In the genomic region with DNA sequence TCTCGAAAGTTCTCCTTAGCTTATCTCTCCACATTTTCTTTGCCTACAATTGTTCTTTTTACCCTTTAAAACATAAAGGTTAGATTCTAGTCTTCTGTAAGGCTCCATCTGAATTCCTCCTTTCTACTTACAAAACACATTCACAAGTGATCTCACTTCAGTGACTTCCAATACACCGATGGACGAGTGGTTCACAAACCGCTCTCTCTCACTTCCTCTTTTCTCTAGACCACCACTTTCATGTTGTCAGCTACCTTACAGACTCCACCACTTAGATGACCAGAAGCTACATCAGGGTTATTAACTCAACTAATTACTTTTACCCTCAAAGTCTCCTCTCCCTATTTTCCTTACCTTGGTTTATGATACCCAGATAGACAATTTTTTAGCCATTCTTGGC, we compare ENCODE assay signal across 13 cellular contexts. TPM values are rescaled to one million over a fixed set of nuclear protein-coding genes. Genes with fewer than 3 reads are reported as not detected.
DNase-seq lines count a peak whose midpoint lies in the region; ATAC-seq and TF ChIP-seq lines count a peak whose summit lies in the region.
"Had no signal": no experiment of that assay in that cellular context is flagged by ENCODE, and none has a peak within 500 bp of the region (broad histone marks: within the 10 kb centered on the region; RNA-seq: fewer than 3 reads in every experiment).

No MANE protein-coding gene starts in this region.

- H2AFZ ChIP-seq in Karpas-422 (ENCODE audit: low read length), result no peak overlapping the region

- DNase-seq in GM10248 (ENCODE audit: extremely low spot score), result peak; percentile 62
- peak; percentile 87 for DNase-seq in Karpas-422
- no peak for DNase-seq in DMS53 treated with DMSO at 0.1 percent for 48 hours (lab: John Stamatoyannopoulos, UW; ENCODE audit: unreplicated experiment)
- DNase-seq in HPDE6-E6E7 (ENCODE audit: extremely low spot score), result no peak
- DNase-seq in NCI-H2107 treated with DMSO at 0.1 percent for 48 hours (lab: John Stamatoyannopoulos, UW; ENCODE audit: unreplicated experiment), result no peak
- no peak for DNase-seq in T-helper 9 cell
- DNase-seq: ACHN; activated effector memory CD4-positive, alpha-beta T cell treated with Interleukin-2 at 50 U/mL for 16 hours; dorsolateral prefrontal cortex; KG1; upper lobe of left lung had no signal

- peaks cover 13% of the 10 kb centered on the region; the same call in 1 of the 2 replicates for H4K20me1 ChIP-seq in Karpas-422 (ENCODE audit: insufficient read depth, low read depth, low read length)

- ATAC-seq in GM19395 (IDR thresholded peaks at IDR 0.05; ENCODE audit: unreplicated experiment), result peak; percentile 100
- peak; percentile 99 for ATAC-seq in HG02884 (IDR thresholded peaks at IDR 0.05; ENCODE audit: unreplicated experiment)

- peaks cover 91% of the 10 kb centered on the region for H3K4me1 ChIP-seq in Karpas-422 (ENCODE audit: low read length)

- TF ChIP-seq CTCF in GM10248 (IDR thresholded peaks at IDR 0.05; ENCODE audit: control extremely low read depth, extremely low read depth, low read depth, missing control alignments), result no peak

- CTCF ChIA-PET in GM10248 (lab: Yijun Ruan, JAX), result interaction anchor here (0.9 to 1.9 kb wide), 3 partner anchors 8 to 15 kb away, joined by 3 to 4 read pairs (median 3); a partner anchor contains a TSS

- no peaks in the 10 kb centered on the region for H3K9me3 ChIP-seq in Karpas-422 (ENCODE audit: low read length)
- H3K9me3 ChIP-seq: upper lobe of left lung had no signal

- POLR2A ChIA-PET in GM10248 (lab: Yijun Ruan, JAX), result no interaction called here

- peaks cover 7% of the 10 kb centered on the region; the same call in 1 of the 2 replicates for H3K36me3 ChIP-seq in Karpas-422 (ENCODE audit: insufficient read depth, low read length)
- H3K36me3 ChIP-seq: upper lobe of left lung had no signal

- H3K9ac ChIP-seq in Karpas-422 (ENCODE audit: low read length), result peak overlapping the region; percentile 37

- peak overlapping the region; percentile 88 for H3K27ac ChIP-seq in Karpas-422 (ENCODE audit: low read length)
- H3K27ac ChIP-seq: dorsolateral prefrontal cortex, upper lobe of left lung had no signal

- 0 out of 2 replicates have a peak overlapping the region, but pooled peaks have one; percentile 2 for H3K4me3 ChIP-seq in Karpas-422 (ENCODE audit: low read length)
- H3K4me3 ChIP-seq: dorsolateral prefrontal cortex, upper lobe of left lung had no signal

- H3K79me2 ChIP-seq in Karpas-422 (ENCODE audit: low read length), result peaks cover 100% of the 10 kb centered on the region

- no peaks in the 10 kb centered on the region for H3K27me3 ChIP-seq in Karpas-422 (ENCODE audit: low read length)
- H3K27me3 ChIP-seq: upper lobe of left lung had no signal

- no peaks in the 10 kb centered on the region for H3K9me2 ChIP-seq in Karpas-422 (replicated peaks; ENCODE audit: insufficient read depth, low read length)

- peak overlapping the region; percentile 59 for H3K4me2 ChIP-seq in Karpas-422 (ENCODE audit: low read depth, low read length, poor library complexity, severe bottlenecking)

RNA-seq across cellular contexts. Expression of a gene that starts 11.8 kb away (rescaled TPM):
- total RNA-seq in Karpas-422 (2014; rRNA removed; shearing (Covaris generic); ENCODE audit: low replicate concordance), result 118 and 158 TPM in 2 replicates

Comparison
In these comparisons a context has a peak if more than half of its experiments do, and no peak if none do; other contexts are left out.
1. DNase-seq: peak in GM10248 (single experiment) and Karpas-422 (single experiment); none in DMS53 treated with DMSO at 0.1 percent for 48 hours (single experiment), HPDE6-E6E7 (single experiment), NCI-H2107 treated with DMSO at 0.1 percent for 48 hours (single experiment) and T-helper 9 cell (single experiment).